Comparison of ENCODE assay signal across 1 cellular context in the genomic region with DNA sequence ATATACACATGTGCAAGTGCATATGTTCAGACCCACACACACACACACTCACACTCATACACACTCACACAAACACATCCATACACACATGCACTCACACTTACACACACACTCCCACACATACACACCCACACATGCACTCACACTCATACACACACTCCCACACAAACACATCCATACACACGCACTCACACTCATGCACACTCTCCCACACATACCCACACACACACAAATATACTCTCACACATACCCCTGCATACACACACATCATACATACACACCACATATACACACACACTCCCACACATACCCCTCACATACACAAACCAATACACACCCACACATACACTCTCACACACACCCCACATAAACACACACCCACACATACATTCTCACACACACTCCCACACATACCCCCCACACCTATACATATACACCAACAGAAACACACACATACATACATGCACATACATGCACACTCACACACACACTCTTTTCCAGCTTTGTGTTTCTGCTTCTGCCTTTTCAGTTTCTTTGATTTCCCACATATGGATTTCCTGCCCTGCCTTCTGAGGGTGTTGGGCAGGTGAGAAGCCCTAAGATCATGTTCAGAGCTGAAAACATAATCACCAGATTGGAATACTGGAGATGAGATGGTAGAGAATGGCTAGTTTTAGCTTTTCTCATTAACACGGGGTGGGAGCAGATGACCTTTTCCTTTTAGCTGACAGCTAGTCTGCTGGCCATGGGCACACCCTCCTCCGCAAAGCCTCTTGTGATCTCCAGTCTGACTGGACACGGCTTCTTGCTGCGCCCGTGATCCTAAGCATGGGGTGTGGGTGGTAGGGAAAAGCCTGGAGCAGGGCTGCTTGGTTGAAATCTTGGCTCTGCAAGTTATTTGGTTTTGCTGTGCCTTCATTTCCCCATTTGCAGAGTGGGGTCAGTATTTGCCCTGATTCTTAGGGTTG.
TF ChIP-seq lines count a peak whose summit lies in the region.

No MANE protein-coding gene starts in this region.

TF ChIP-seq in H1, 55 proteins besides CTCF, POLR2A, EP300 and RAD21 (continued from another document):
- TF ChIP-seq RFX5 (IDR thresholded peaks at IDR 0.05; ENCODE audit: borderline replicate concordance, low read depth, low read length) (no peak), KDM4A (IDR thresholded peaks at IDR 0.05; ENCODE audit: low read depth, low read length, severe bottlenecking) (no peak), SAP30 (IDR thresholded peaks at IDR 0.05; ENCODE audit: insufficient read depth, insufficient replicate concordance, low read length) (no peak)
- TF ChIP-seq, protein P1, sequence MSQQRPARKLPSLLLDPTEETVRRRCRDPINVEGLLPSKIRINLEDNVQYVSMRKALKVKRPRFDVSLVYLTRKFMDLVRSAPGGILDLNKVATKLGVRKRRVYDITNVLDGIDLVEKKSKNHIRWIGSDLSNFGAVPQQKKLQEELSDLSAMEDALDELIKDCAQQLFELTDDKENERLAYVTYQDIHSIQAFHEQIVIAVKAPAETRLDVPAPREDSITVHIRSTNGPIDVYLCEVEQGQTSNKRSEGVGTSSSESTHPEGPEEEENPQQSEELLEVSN (IDR thresholded peaks at IDR 0.05), result no peak
